12 cellular contexts compared by ENCODE assay signal in genomic region chr3:44000586-44000985, GRCh38.
DNase-seq lines count a peak whose midpoint lies in the region; ATAC-seq and TF ChIP-seq lines count a peak whose summit lies in the region.
"Had no signal": no experiment of that assay in that cellular context is flagged by ENCODE, and none has a peak within 500 bp of the region (broad histone marks: within the 10 kb centered on the region; RNA-seq: fewer than 3 reads in every experiment).

No MANE protein-coding gene starts in this region.

- DNase-seq in GM13977 (ENCODE audit: low spot score) = peak; percentile 50
- peak; percentile 47 to 78 for DNase-seq in PC-9
- DNase-seq in fibroblast of gingiva (ENCODE audit: low read depth) = peak; percentile 67
- peak; percentile 26 to 37 for DNase-seq in thyroid gland
- DNase-seq in NK-92 (lab: John Stamatoyannopoulos, UW; ENCODE audit: unreplicated experiment) = no peak
- DNase-seq in heart left ventricle = no peak
- DNase-seq: GDM1; naive thymus-derived CD4-positive, alpha-beta T cell; NCI-H187 treated with DMSO at 0.1 percent for 48 hours; stimulated activated naive B cell treated with anti-CD40 and anti-IgM and Interleukin-4, amounts not matched to agents 10 μg/mL and 1 μg/mL and 100 μg/mL, for 72 hours had no signal

- peaks cover 16% of the 10 kb centered on the region for H3K4me1 ChIP-seq in PC-9 (replicated peaks; ENCODE audit: insufficient read depth)
- peaks cover 30 to 57% of the 10 kb centered on the region in 2 donors for H3K4me1 ChIP-seq in thyroid gland
- peaks cover 0 to 42% (median 28%) of the 10 kb centered on the region in 12 donors for H3K4me1 ChIP-seq in heart left ventricle

- WGBS in thyroid gland, 2 donors = 73 to 81% methylated on average over 3 of the region's 3 CpGs
- 88 to 94% (median 90%) methylated on average over 3 of the region's 3 CpGs for WGBS in heart left ventricle, 4 donors

- peak overlapping the region; percentile 70 for H3K4me3 ChIP-seq in PC-9
- peak overlapping the region in 2 of 3 donors; percentile 60 to 66 for H3K4me3 ChIP-seq in thyroid gland (replicated peaks in 1 of 3)
- H3K4me3 ChIP-seq in heart left ventricle = no peak overlapping the region

- H3K36me3 ChIP-seq in PC-9 (ENCODE audit: low read depth) (peaks cover 13% of the 10 kb centered on the region; the same call in 1 of the 2 replicates), thyroid gland (no peaks in the 10 kb centered on the region), heart left ventricle (no peaks in the 10 kb centered on the region)

- H3K4me2 ChIP-seq in PC-9 = peak overlapping the region; percentile 99

- ATAC-seq in HG03025 (IDR thresholded peaks at IDR 0.05; ENCODE audit: low FRiP score, unreplicated experiment) = no peak
- ATAC-seq in heart left ventricle = no peak
- ATAC-seq: naive thymus-derived CD4-positive, alpha-beta T cell; stimulated activated naive B cell treated with anti-CD40 and anti-IgM and Interleukin-4, amounts not matched to agents 10 μg/mL and 1 μg/mL and 100 μg/mL, for 72 hours had no signal

- in situ Hi-C loops in GM13977 (cut with MboI; ENCODE audit: low pct_unique_long_range_greater_than_20kb, low sequenced_read_pairs, unreplicated experiment) = no loop called here

- TF ChIP-seq POLR2A in thyroid gland (IDR thresholded peaks at IDR 0.05) (peak in 1 of 2 donors; percentile 44), heart left ventricle (IDR thresholded peaks at IDR 0.05) (no peak)

- POLR2A ChIA-PET in PC-9 (lab: Charles Lee; ENCODE audit: unreplicated experiment) = no interaction called here

- H3K27me3 ChIP-seq in PC-9 (ENCODE audit: insufficient read depth, low read depth) (no peaks in the 10 kb centered on the region), thyroid gland (no peaks in the 10 kb centered on the region), heart left ventricle (peaks cover 40 to 99% (median 70%) of the 10 kb centered on the region in 9 donors)

- intact Hi-C loops in PC-9 (cut with micrococcal nuclease; ENCODE audit: unreplicated experiment) (loop anchor here (1.0 to 2.0 kb wide), 3 partner anchors 48 to 310 kb away; partner anchors contain the start of gene ABHD5), thyroid gland (cut with DNase I) (no loop called here), heart left ventricle (cut with DNase I) (no loop called here)

- TSS peak; percentile 39 for BruUV-seq in PC-9 (replicated peaks; lab: Mats Ljungman, UMichigan)

- no peak overlapping the region for H2AFZ ChIP-seq in PC-9

- CTCF ChIA-PET in PC-9 (lab: Charles Lee) = interaction anchor here (0.6 to 1.0 kb wide), 3 partner anchors 73 to 292 kb away, joined by 3 to 5 read pairs (median 3); no protein-coding TSS in a partner anchor

- peaks cover 19% of the 10 kb centered on the region for H4K20me1 ChIP-seq in PC-9 (ENCODE audit: insufficient read depth)

- H3K79me2 ChIP-seq in PC-9 (ENCODE audit: low read depth) = peaks cover 84% of the 10 kb centered on the region

- no peak for TF ChIP-seq CTCF in GM13977 (IDR thresholded peaks at IDR 0.05; ENCODE audit: extremely low read depth, insufficient read depth, missing control alignments)
- TF ChIP-seq CTCF in PC-9 (conservative IDR thresholded peaks at IDR 0.05) = no peak
- no peak for TF ChIP-seq CTCF in thyroid gland (IDR thresholded peaks at IDR 0.05)
- no peak for TF ChIP-seq CTCF in heart left ventricle (IDR thresholded peaks at IDR 0.05)

- peaks cover 21% of the 10 kb centered on the region for H3F3A ChIP-seq in PC-9 (ENCODE audit: insufficient read depth, low read depth)

- H3K9me3 ChIP-seq in PC-9 (ENCODE audit: insufficient read depth, low read depth) (no peaks in the 10 kb centered on the region), thyroid gland (no peaks in the 10 kb centered on the region), heart left ventricle (no peaks in the 10 kb centered on the region)

- no peaks in the 10 kb centered on the region for H3K9me2 ChIP-seq in PC-9 (ENCODE audit: insufficient read depth)

- H3K27ac ChIP-seq in PC-9 (peak overlapping the region; percentile 88), thyroid gland (peak overlapping the region; percentile 18 to 73 (median 68)), heart left ventricle (no peak overlapping the region)
- H3K27ac ChIP-seq: VCaP had no signal

Comparison
In these comparisons a context has a peak if more than half of its experiments do, and no peak if none do; other contexts are left out.
1. DNase-seq: peak in GM13977 (single experiment), PC-9 (2 of 2), fibroblast of gingiva (single experiment) and thyroid gland (2 of 2); none in NK-92 (single experiment) and heart left ventricle (0 of 5).
2. H3K27ac ChIP-seq: peak in PC-9 (single experiment) and thyroid gland (3 of 3); none in heart left ventricle (0 of 12).
3. H3K4me3 ChIP-seq: peak in PC-9 (single experiment) and thyroid gland (2 of 3); none in heart left ventricle (0 of 12).